Comparison of ENCODE assay signal across 20 cellular contexts in genomic region chr16:85125570-85126382, GRCh38. TPM values are rescaled to one million over a fixed set of nuclear protein-coding genes. Genes with fewer than 3 reads are reported as not detected.
DNase-seq lines count a peak whose midpoint lies in the region; ATAC-seq and TF ChIP-seq lines count a peak whose summit lies in the region.
"Had no signal": no experiment of that assay in that cellular context is flagged by ENCODE, and none has a peak within 500 bp of the region (broad histone marks: within the 10 kb centered on the region; RNA-seq: fewer than 3 reads in every experiment).

No MANE protein-coding gene starts in this region.

- H3K4me3 Mint-ChIP-seq in stimulated activated naive CD8-positive, alpha-beta T cell treated with anti-CD3 and anti-CD28 coated beads, Interleukin-15, Interleukin-2, amounts not matched to agents 100 ng/mL and 50 ng/mL, for 24 hours, result no peak overlapping the region
- no peak overlapping the region for H3K4me3 Mint-ChIP-seq in endodermal cell
- H3K4me3 Mint-ChIP-seq: activated naive CD8-positive, alpha-beta T cell treated with anti-CD3 and anti-CD28 coated beads for 36 hours; naive B cell had no signal

- no peak overlapping the region for H3K9ac ChIP-seq in mesenchymal stem cell (ENCODE audit: low read length)
- H3K9ac ChIP-seq in endodermal cell (ENCODE audit: extremely low read depth, low read length, poor library complexity, severe bottlenecking), result no peak overlapping the region

- H3K18ac ChIP-seq in mesenchymal stem cell (ENCODE audit: low read depth in 1 of 2, low read length in 2 of 2), result peak overlapping the region; percentile 38 to 49

- peak overlapping the region; percentile 76 for H3K27ac ChIP-seq in mesenchymal stem cell (ENCODE audit: low read length, poor library complexity, severe bottlenecking)
- H3K27ac ChIP-seq in endodermal cell (ENCODE audit: low read depth, low read length), result no peak overlapping the region
- H3K27ac ChIP-seq: cardiac muscle cell had no signal

- H3K9me3 ChIP-seq in mesenchymal stem cell (ENCODE audit: control insufficient read depth, low read length) (no peaks in the 10 kb centered on the region), endodermal cell (ENCODE audit: control insufficient read depth, low read length) (no peaks in the 10 kb centered on the region)

- no peak for DNase-seq in stimulated activated naive CD8-positive, alpha-beta T cell treated with anti-CD3 and anti-CD28 coated beads, Interleukin-15, Interleukin-2, amounts not matched to agents 100 U/mL and 50 U/mL, for 24 hours
- DNase-seq in cerebellar cortex (ENCODE audit: low spot score) (peak; percentile 96), mesenchymal stem cell (no peak), ACHN (no peak), lower leg skin (ENCODE audit: low spot score in 2 of 2) (no peak), endodermal cell (no peak), OCI-M2 (lab: John Stamatoyannopoulos, UW; ENCODE audit: unreplicated experiment) (no peak)
- DNase-seq: activated CD4-positive, alpha-beta T cell treated with anti-CD3 and anti-CD28 coated beads, Interleukin-2, amount 50 U/mL, for 4 hours; activated naive CD8-positive, alpha-beta T cell treated with anti-CD3 and anti-CD28 coated beads for 36 hours; activated T-cell treated with anti-CD3 and anti-CD28 coated beads, Interleukin-2, amount 50 U/mL, for 48 hours; COR-L47; GOT3; naive B cell; NCI-H2029; NCI-H748 treated with DMSO at 0.1 percent for 48 hours had no signal

- H3K4ac ChIP-seq in mesenchymal stem cell (ENCODE audit: low read depth in 1 of 2, low read length in 2 of 2), result peak overlapping the region; percentile 52 to 85

- peaks cover 5% of the 10 kb centered on the region for H3K9me3 Mint-ChIP-seq in stimulated activated naive CD8-positive, alpha-beta T cell treated with anti-CD3 and anti-CD28 coated beads, Interleukin-15, Interleukin-2, amounts not matched to agents 100 ng/mL and 50 ng/mL, for 24 hours
- H3K9me3 Mint-ChIP-seq in endodermal cell, result no peaks in the 10 kb centered on the region
- H3K9me3 Mint-ChIP-seq: activated naive CD8-positive, alpha-beta T cell treated with anti-CD3 and anti-CD28 coated beads for 36 hours had no signal

- peak overlapping the region; percentile 83 for H4K91ac ChIP-seq in mesenchymal stem cell (ENCODE audit: low read length)

- H3K14ac ChIP-seq in mesenchymal stem cell (ENCODE audit: low read length in 2 of 2), result no peak overlapping the region

- TF ChIP-seq POLR2A in lower leg skin (IDR thresholded peaks at IDR 0.05), result no peak

- H4K8ac ChIP-seq in mesenchymal stem cell (ENCODE audit: low read length), result peak overlapping the region; percentile 52

- H3K27ac Mint-ChIP-seq in stimulated activated naive CD8-positive, alpha-beta T cell treated with anti-CD3 and anti-CD28 coated beads, Interleukin-15, Interleukin-2, amounts not matched to agents 100 ng/mL and 50 ng/mL, for 24 hours, result peak overlapping the region; percentile 61
- no peak overlapping the region for H3K27ac Mint-ChIP-seq in endodermal cell
- H3K27ac Mint-ChIP-seq: activated naive CD8-positive, alpha-beta T cell treated with anti-CD3 and anti-CD28 coated beads for 36 hours; naive B cell had no signal

- no peak for ATAC-seq in stimulated activated naive CD8-positive, alpha-beta T cell treated with anti-CD3 and anti-CD28 coated beads, Interleukin-15, Interleukin-2, amounts not matched to agents 100 U/mL and 50 U/mL, for 24 hours

- H2BK120ac ChIP-seq in mesenchymal stem cell (ENCODE audit: low read depth, low read length), result peak overlapping the region; percentile 83

- H2AFZ ChIP-seq in mesenchymal stem cell (ENCODE audit: low read depth, low read length), result no peak overlapping the region

- no peak overlapping the region for H3K23ac ChIP-seq in mesenchymal stem cell (ENCODE audit: low read length in 2 of 2)

- 92% methylated on average over 13 of the region's 15 CpGs for WGBS in mesenchymal stem cell
- WGBS in lower leg skin, 2 donors, result 73 to 82% methylated on average over 15 of the region's 15 CpGs
- 92 to 96% methylated on average over 12 to 15 of the region's 15 CpGs for WGBS in endodermal cell (ENCODE audit: insufficient coverage in 1 of 2, insufficient read length in 1 of 2), 2 experiments

- peak overlapping the region; percentile 78 for H2BK15ac ChIP-seq in mesenchymal stem cell (ENCODE audit: low read depth, poor library complexity, severe bottlenecking)

- intact Hi-C loops in lower leg skin (cut with DNase I; ENCODE audit: low total_unique reads), result loop anchor here (10.0 kb wide), 1 partner anchor 119 kb away; no protein-coding TSS in a partner anchor

- in situ Hi-C loops in ACHN (cut with HindIII; ENCODE audit: low pct_ligation_motif_present, low pct_unique_long_range_greater_than_20kb, low sequenced_read_pairs), result no loop called here

- H2BK12ac ChIP-seq in mesenchymal stem cell (ENCODE audit: low read length in 2 of 2), result peak overlapping the region; percentile 26 to 51

- H3K36me3 ChIP-seq in mesenchymal stem cell (ENCODE audit: control insufficient read depth in 1 of 2, insufficient read depth in 2 of 2, low read depth in 1 of 2, low read length in 2 of 2), result no peaks in the 10 kb centered on the region
- no peaks in the 10 kb centered on the region for H3K36me3 ChIP-seq in endodermal cell (ENCODE audit: control insufficient read depth, insufficient read depth, low read length)
- H3K36me3 ChIP-seq: cardiac muscle cell had no signal

- H3K79me1 ChIP-seq in mesenchymal stem cell (replicated peaks; ENCODE audit: low read length, poor library complexity, severe bottlenecking), result no peaks in the 10 kb centered on the region

- no peaks in the 10 kb centered on the region for H3K27me3 Mint-ChIP-seq in stimulated activated naive CD8-positive, alpha-beta T cell treated with anti-CD3 and anti-CD28 coated beads, Interleukin-15, Interleukin-2, amounts not matched to agents 100 ng/mL and 50 ng/mL, for 24 hours
- no peaks in the 10 kb centered on the region for H3K27me3 Mint-ChIP-seq in endodermal cell (ENCODE audit: insufficient read depth)
- H3K27me3 Mint-ChIP-seq: activated naive CD8-positive, alpha-beta T cell treated with anti-CD3 and anti-CD28 coated beads for 36 hours had no signal

- peaks cover 22% of the 10 kb centered on the region for H3K4me1 Mint-ChIP-seq in stimulated activated naive CD8-positive, alpha-beta T cell treated with anti-CD3 and anti-CD28 coated beads, Interleukin-15, Interleukin-2, amounts not matched to agents 100 ng/mL and 50 ng/mL, for 24 hours (ENCODE audit: low read depth)
- H3K4me1 Mint-ChIP-seq in endodermal cell, result peaks cover 8% of the 10 kb centered on the region

- H3K4me2 ChIP-seq in mesenchymal stem cell (ENCODE audit: low read length, poor library complexity, severe bottlenecking), result no peak overlapping the region

- no peak for TF ChIP-seq CTCF in lower leg skin (IDR thresholded peaks at IDR 0.05)
- no peak for TF ChIP-seq CTCF in endodermal cell (conservative IDR thresholded peaks at IDR 0.05)

- peaks cover 30% of the 10 kb centered on the region for H3K4me1 ChIP-seq in mesenchymal stem cell (ENCODE audit: control insufficient read depth, insufficient read depth, low read depth, low read length)
- peaks cover 3% of the 10 kb centered on the region for H3K4me1 ChIP-seq in endodermal cell (ENCODE audit: control insufficient read depth, insufficient read depth, low read length)

- H3K36me3 Mint-ChIP-seq in stimulated activated naive CD8-positive, alpha-beta T cell treated with anti-CD3 and anti-CD28 coated beads, Interleukin-15, Interleukin-2, amounts not matched to agents 100 ng/mL and 50 ng/mL, for 24 hours (ENCODE audit: low read depth), result no peaks in the 10 kb centered on the region
- H3K36me3 Mint-ChIP-seq in endodermal cell (ENCODE audit: low read depth), result no peaks in the 10 kb centered on the region
- H3K36me3 Mint-ChIP-seq: activated naive CD8-positive, alpha-beta T cell treated with anti-CD3 and anti-CD28 coated beads for 36 hours; naive B cell had no signal

- peak overlapping the region; percentile 49 for H2AK5ac ChIP-seq in mesenchymal stem cell (ENCODE audit: low read length, severe bottlenecking)

- no peaks in the 10 kb centered on the region for H3K27me3 ChIP-seq in mesenchymal stem cell (ENCODE audit: control insufficient read depth in 1 of 2, insufficient read depth in 1 of 2, low read length in 2 of 2)
- no peaks in the 10 kb centered on the region for H3K27me3 ChIP-seq in endodermal cell (ENCODE audit: control insufficient read depth, insufficient read depth, low read length, poor library complexity, severe bottlenecking)
- H3K27me3 ChIP-seq: cardiac muscle cell had no signal

- no peak overlapping the region for H2BK5ac ChIP-seq in mesenchymal stem cell (ENCODE audit: low read depth, low read length, poor library complexity, severe bottlenecking)

- no peak overlapping the region for H3K4me3 ChIP-seq in mesenchymal stem cell (ENCODE audit: insufficient read depth in 1 of 2, low read depth in 1 of 2, low read length in 2 of 2)
- no peak overlapping the region for H3K4me3 ChIP-seq in lower leg skin (ENCODE audit: low read depth, poor library complexity, severe bottlenecking)
- H3K4me3 ChIP-seq in endodermal cell (ENCODE audit: low read length), result no peak overlapping the region
- H3K4me3 ChIP-seq: cardiac muscle cell, GM12878 had no signal

RNA-seq across cellular contexts. Expression of gene CIBAR2, which starts 13.5 kb away (rescaled TPM):
- polyA plus RNA-seq in mesenchymal stem cell (2013, experiment 1 of 2), result 0.03 TPM
- 0.07 TPM for polyA plus RNA-seq in mesenchymal stem cell (2013, experiment 2 of 2)
- total RNA-seq in lower leg skin (not detected), endodermal cell (not detected)
- 0.25 TPM for polyA plus RNA-seq in endodermal cell (2013, experiment 1 of 2)
- polyA plus RNA-seq in endodermal cell (2013, experiment 2 of 2), result not detected
- total RNA-seq: activated naive CD8-positive, alpha-beta T cell treated with anti-CD3 and anti-CD28 coated beads for 36 hours; cardiac muscle cell; GM12878; liver; posterior vena cava had no signal
- polyA plus RNA-seq: cardiac muscle cell, liver had no signal
